ENCODE assay signal across 1 cellular context in genomic region chr9:110472111-110472510, GRCh38.
TF ChIP-seq lines count a peak whose summit lies in the region.

No MANE protein-coding gene starts in this region.

TF ChIP-seq in GM23338, 12 proteins besides CTCF, POLR2A, EP300 and RAD21 (continued from another document):
- TF ChIP-seq, protein P1, sequence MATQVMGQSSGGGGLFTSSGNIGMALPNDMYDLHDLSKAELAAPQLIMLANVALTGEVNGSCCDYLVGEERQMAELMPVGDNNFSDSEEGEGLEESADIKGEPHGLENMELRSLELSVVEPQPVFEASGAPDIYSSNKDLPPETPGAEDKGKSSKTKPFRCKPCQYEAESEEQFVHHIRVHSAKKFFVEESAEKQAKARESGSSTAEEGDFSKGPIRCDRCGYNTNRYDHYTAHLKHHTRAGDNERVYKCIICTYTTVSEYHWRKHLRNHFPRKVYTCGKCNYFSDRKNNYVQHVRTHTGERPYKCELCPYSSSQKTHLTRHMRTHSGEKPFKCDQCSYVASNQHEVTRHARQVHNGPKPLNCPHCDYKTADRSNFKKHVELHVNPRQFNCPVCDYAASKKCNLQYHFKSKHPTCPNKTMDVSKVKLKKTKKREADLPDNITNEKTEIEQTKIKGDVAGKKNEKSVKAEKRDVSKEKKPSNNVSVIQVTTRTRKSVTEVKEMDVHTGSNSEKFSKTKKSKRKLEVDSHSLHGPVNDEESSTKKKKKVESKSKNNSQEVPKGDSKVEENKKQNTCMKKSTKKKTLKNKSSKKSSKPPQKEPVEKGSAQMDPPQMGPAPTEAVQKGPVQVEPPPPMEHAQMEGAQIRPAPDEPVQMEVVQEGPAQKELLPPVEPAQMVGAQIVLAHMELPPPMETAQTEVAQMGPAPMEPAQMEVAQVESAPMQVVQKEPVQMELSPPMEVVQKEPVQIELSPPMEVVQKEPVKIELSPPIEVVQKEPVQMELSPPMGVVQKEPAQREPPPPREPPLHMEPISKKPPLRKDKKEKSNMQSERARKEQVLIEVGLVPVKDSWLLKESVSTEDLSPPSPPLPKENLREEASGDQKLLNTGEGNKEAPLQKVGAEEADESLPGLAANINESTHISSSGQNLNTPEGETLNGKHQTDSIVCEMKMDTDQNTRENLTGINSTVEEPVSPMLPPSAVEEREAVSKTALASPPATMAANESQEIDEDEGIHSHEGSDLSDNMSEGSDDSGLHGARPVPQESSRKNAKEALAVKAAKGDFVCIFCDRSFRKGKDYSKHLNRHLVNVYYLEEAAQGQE (IDR thresholded peaks at IDR 0.05; ENCODE audit: unreplicated experiment), result no peak
